Comparison of ENCODE assay signal across 10 cellular contexts in the genomic region with DNA sequence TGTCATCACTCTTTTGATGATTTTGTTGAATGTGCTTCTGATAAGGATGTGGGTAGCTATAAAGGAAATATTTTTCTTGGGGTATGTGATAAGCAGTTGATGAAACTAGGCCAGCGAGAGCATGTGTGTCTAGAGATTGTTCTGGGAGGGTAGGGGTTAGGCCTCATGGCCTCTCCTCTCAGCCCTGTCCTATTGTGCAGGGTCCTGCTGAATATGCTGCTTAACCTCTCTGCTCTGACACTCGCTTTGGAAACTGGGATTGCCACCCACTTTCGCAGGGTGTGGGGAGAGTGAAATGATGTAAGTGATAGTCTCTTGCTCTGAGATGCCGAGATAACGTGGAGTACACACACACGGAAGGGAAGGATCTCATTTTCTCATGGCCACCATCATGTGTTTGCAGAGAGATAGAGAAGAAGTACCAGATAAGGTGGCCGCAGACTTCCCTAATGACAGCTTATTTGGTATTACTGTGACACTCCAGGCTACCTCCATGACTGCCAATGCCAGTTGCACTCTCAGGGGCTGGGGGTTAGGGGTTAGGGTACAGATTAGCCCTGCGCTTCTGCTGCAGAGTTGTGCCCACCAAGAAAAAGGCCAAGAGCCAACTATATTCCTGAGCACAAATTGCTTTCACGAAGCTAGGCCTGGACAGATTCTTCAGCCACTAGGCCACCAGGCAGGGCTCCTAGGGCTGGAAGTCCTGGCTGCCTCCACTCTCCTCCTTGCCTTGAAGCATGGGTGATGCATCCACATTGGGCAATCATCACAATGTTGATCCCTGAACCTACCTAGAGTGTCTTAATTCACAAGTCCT. TPM values are rescaled to one million over a fixed set of nuclear protein-coding genes. Genes with fewer than 3 reads are reported as not detected.
DNase-seq lines count a peak whose midpoint lies in the region; ATAC-seq lines count a peak whose summit lies in the region.
"Had no signal": no experiment of that assay in that cellular context is flagged by ENCODE, and none has a peak within 500 bp of the region (broad histone marks: within the 10 kb centered on the region; RNA-seq: fewer than 3 reads in every experiment).

No MANE protein-coding gene starts in this region.

- peak; percentile 52 to 62 for ATAC-seq in CD4-positive, CD25-positive, alpha-beta regulatory T cell (ENCODE audit: low read depth in 2 of 2)
- ATAC-seq in T-cell (replicated peaks in 1 of 4) (peak; percentile 61 to 76 (median 66)), HG03095 (IDR thresholded peaks at IDR 0.05; ENCODE audit: unreplicated experiment) (no peak), GM21367 (IDR thresholded peaks at IDR 0.05; ENCODE audit: unreplicated experiment) (no peak), GM19023 (IDR thresholded peaks at IDR 0.05; ENCODE audit: unreplicated experiment) (no peak)
- peak; percentile 16 to 40 for ATAC-seq in activated naive CD4-positive, alpha-beta T cell treated with anti-CD3 and anti-CD28 coated beads, Interleukin-2, amount 50 U/mL, for 72 hours
- ATAC-seq in naive thymus-derived CD4-positive, alpha-beta T cell = peak; percentile 84
- ATAC-seq: body of pancreas had no signal

- H3K27ac Mint-ChIP-seq in CD4-positive, CD25-positive, alpha-beta regulatory T cell = peak overlapping the region; percentile 90 to 99 (median 96)
- peak overlapping the region; percentile 95 to 98 for H3K27ac Mint-ChIP-seq in T-cell
- H3K27ac Mint-ChIP-seq in activated naive CD4-positive, alpha-beta T cell treated with anti-CD3 and anti-CD28 coated beads, Interleukin-2, amount 50 U/mL, for 72 hours = peak overlapping the region; percentile 90 to 97
- peak overlapping the region; percentile 84 to 99 (median 95) for H3K27ac Mint-ChIP-seq in naive thymus-derived CD4-positive, alpha-beta T cell

- CTCF ChIA-PET in T-cell (lab: Charles Lee) = interaction anchor here in 1 of 2 donors (0.6 to 1.9 kb wide), 10 partner anchors 8 to 342 kb away, joined by 3 to 6 read pairs (median 4); a partner anchor contains a TSS
- CTCF ChIA-PET in naive thymus-derived CD4-positive, alpha-beta T cell (lab: Charles Lee) = interaction anchor here (0.7 to 1.9 kb wide), 8 partner anchors 10 to 81 kb away, joined by 3 to 6 read pairs (median 4); no protein-coding TSS in a partner anchor

- peak overlapping the region; percentile 79 to 92 (median 90) for H3K4me3 Mint-ChIP-seq in CD4-positive, CD25-positive, alpha-beta regulatory T cell
- peak overlapping the region; percentile 57 to 89 (median 59) for H3K4me3 Mint-ChIP-seq in T-cell
- peak overlapping the region; percentile 60 to 99 (median 84) for H3K4me3 Mint-ChIP-seq in naive thymus-derived CD4-positive, alpha-beta T cell

- intact Hi-C loops in naive thymus-derived CD4-positive, alpha-beta T cell (cut with micrococcal nuclease) = loop anchor here (1.0 to 5.0 kb wide), 9 partner anchors 8 to 343 kb away; a partner anchor contains a TSS

- peak overlapping the region; percentile 85 for H3K27ac ChIP-seq in CD4-positive, CD25-positive, alpha-beta regulatory T cell (ENCODE audit: insufficient read depth, low read length, poor library complexity, severe bottlenecking)
- H3K27ac ChIP-seq in naive thymus-derived CD4-positive, alpha-beta T cell (ENCODE audit: low read depth, low read length) = peak overlapping the region; percentile 78
- H3K27ac ChIP-seq: body of pancreas, SJSA1 had no signal

- H3K4me1 ChIP-seq in CD4-positive, CD25-positive, alpha-beta regulatory T cell (ENCODE audit: control insufficient read depth, insufficient read depth, low read length, poor library complexity, severe bottlenecking) = peaks cover 90% of the 10 kb centered on the region
- H3K4me1 ChIP-seq in naive thymus-derived CD4-positive, alpha-beta T cell (ENCODE audit: control insufficient read depth in 2 of 2, insufficient read depth in 2 of 2, low read length in 2 of 2) = peaks cover 71 to 95% of the 10 kb centered on the region in 2 donors

- H3K36me3 Mint-ChIP-seq in CD4-positive, CD25-positive, alpha-beta regulatory T cell = peaks cover 11% of the 10 kb centered on the region
- H3K36me3 Mint-ChIP-seq in T-cell = peaks cover 2% of the 10 kb centered on the region
- peaks cover 0 to 23% of the 10 kb centered on the region in 2 donors for H3K36me3 Mint-ChIP-seq in activated naive CD4-positive, alpha-beta T cell treated with anti-CD3 and anti-CD28 coated beads, Interleukin-2, amount 50 U/mL, for 72 hours
- peaks cover 0 to 44% (median 0%) of the 10 kb centered on the region in 5 donors for H3K36me3 Mint-ChIP-seq in naive thymus-derived CD4-positive, alpha-beta T cell

- peak; percentile 24 to 78 (median 72) for DNase-seq in CD4-positive, CD25-positive, alpha-beta regulatory T cell
- DNase-seq in T-cell (peak in 32 of 34 experiments; percentile 19 to 72 (median 48)), DMS114 treated with DMSO at 0.1 percent for 48 hours (lab: John Stamatoyannopoulos, UW; ENCODE audit: unreplicated experiment) (no peak)
- no peak for DNase-seq in activated naive CD4-positive, alpha-beta T cell treated with anti-CD3 and anti-CD28 coated beads, Interleukin-2, amount 50 U/mL, for 72 hours (ENCODE audit: low spot score in 2 of 2)
- DNase-seq in naive thymus-derived CD4-positive, alpha-beta T cell = peak in 8 of 9 donors; percentile 27 to 80 (median 74)
- DNase-seq: body of pancreas had no signal

- POLR2A ChIA-PET in T-cell (lab: Charles Lee) = interaction anchor here (0.5 to 1.0 kb wide), 12 partner anchors 9 to 52 kb away, joined by 3 to 5 read pairs (median 4); no protein-coding TSS in a partner anchor
- POLR2A ChIA-PET in naive thymus-derived CD4-positive, alpha-beta T cell (lab: Charles Lee) = interaction anchor here (0.7 to 5.4 kb wide), 27 partner anchors 8 to 343 kb away, joined by 3 to 35 read pairs (median 5); a partner anchor contains a TSS

- H3K9me3 Mint-ChIP-seq in CD4-positive, CD25-positive, alpha-beta regulatory T cell = no peaks in the 10 kb centered on the region
- no peaks in the 10 kb centered on the region for H3K9me3 Mint-ChIP-seq in T-cell
- H3K9me3 Mint-ChIP-seq in activated naive CD4-positive, alpha-beta T cell treated with anti-CD3 and anti-CD28 coated beads, Interleukin-2, amount 50 U/mL, for 72 hours = no peaks in the 10 kb centered on the region
- peaks cover 0 to 3% (median 0%) of the 10 kb centered on the region in 11 donors for H3K9me3 Mint-ChIP-seq in naive thymus-derived CD4-positive, alpha-beta T cell

- H3K27me3 ChIP-seq in CD4-positive, CD25-positive, alpha-beta regulatory T cell (ENCODE audit: control insufficient read depth, insufficient read depth, low read length) = no peaks in the 10 kb centered on the region
- H3K27me3 ChIP-seq in naive thymus-derived CD4-positive, alpha-beta T cell (ENCODE audit: control insufficient read depth in 2 of 2, insufficient read depth in 2 of 2, low read length in 2 of 2) = no peaks in the 10 kb centered on the region
- H3K27me3 ChIP-seq: body of pancreas, SJSA1 had no signal

- H3K36me3 ChIP-seq in CD4-positive, CD25-positive, alpha-beta regulatory T cell (ENCODE audit: control insufficient read depth, insufficient read depth, low read length) = no peaks in the 10 kb centered on the region
- H3K36me3 ChIP-seq in naive thymus-derived CD4-positive, alpha-beta T cell (ENCODE audit: control insufficient read depth in 2 of 3, insufficient read depth in 3 of 3, low read length in 3 of 3) = no peaks in the 10 kb centered on the region
- H3K36me3 ChIP-seq: SJSA1 had no signal

- H3K27me3 Mint-ChIP-seq in CD4-positive, CD25-positive, alpha-beta regulatory T cell = no peaks in the 10 kb centered on the region
- H3K27me3 Mint-ChIP-seq in T-cell = no peaks in the 10 kb centered on the region
- no peaks in the 10 kb centered on the region for H3K27me3 Mint-ChIP-seq in naive thymus-derived CD4-positive, alpha-beta T cell

- no peaks in the 10 kb centered on the region for H3K9me3 ChIP-seq in CD4-positive, CD25-positive, alpha-beta regulatory T cell (ENCODE audit: control insufficient read depth in 2 of 2, low read length in 2 of 2)
- no peaks in the 10 kb centered on the region for H3K9me3 ChIP-seq in naive thymus-derived CD4-positive, alpha-beta T cell (ENCODE audit: control insufficient read depth in 2 of 3, low read length in 3 of 3)
- H3K9me3 ChIP-seq: body of pancreas, SJSA1 had no signal

- H3K4me1 Mint-ChIP-seq in CD4-positive, CD25-positive, alpha-beta regulatory T cell = peaks cover 49 to 94% (median 75%) of the 10 kb centered on the region in 4 donors
- H3K4me1 Mint-ChIP-seq in T-cell = peaks cover 92 to 98% (median 98%) of the 10 kb centered on the region in 3 donors
- peaks cover 70 to 97% (median 88%) of the 10 kb centered on the region in 7 donors for H3K4me1 Mint-ChIP-seq in naive thymus-derived CD4-positive, alpha-beta T cell

- H3K4me3 ChIP-seq in CD4-positive, CD25-positive, alpha-beta regulatory T cell (ENCODE audit: low read depth, low read length) = peak overlapping the region; percentile 87
- peak overlapping the region; percentile 8 for H3K4me3 ChIP-seq in naive thymus-derived CD4-positive, alpha-beta T cell (ENCODE audit: low read length)
- H3K4me3 ChIP-seq: body of pancreas, SJSA1 had no signal

RNA-seq across cellular contexts. Expression of a gene that starts 25.2 kb away (rescaled TPM):
- 120 TPM for total RNA-seq in CD4-positive, CD25-positive, alpha-beta regulatory T cell
- polyA plus RNA-seq in CD4-positive, CD25-positive, alpha-beta regulatory T cell = 100 to 1,000 TPM; 183 to 244 (median 202) TPM
- total RNA-seq in T-cell = 100 to 1,000 TPM; 128 to 145 (median 135) TPM
- total RNA-seq in activated naive CD4-positive, alpha-beta T cell treated with anti-CD3 and anti-CD28 coated beads, Interleukin-2, amount 50 U/mL, for 72 hours = 100 to 1,000 TPM; 110 to 146 TPM
- total RNA-seq in naive thymus-derived CD4-positive, alpha-beta T cell = 100 to 1,000 TPM; 102 to 162 (median 130) TPM
- 100 to 1,000 TPM; 261 to 285 TPM for polyA plus RNA-seq in naive thymus-derived CD4-positive, alpha-beta T cell

Comparison
In these comparisons a context has a peak if more than half of its experiments do, and no peak if none do; other contexts are left out.
1. ATAC-seq: peak in CD4-positive, CD25-positive, alpha-beta regulatory T cell (2 of 2), T-cell (4 of 4), activated naive CD4-positive, alpha-beta T cell treated with anti-CD3 and anti-CD28 coated beads, Interleukin-2, amount 50 U/mL, for 72 hours (2 of 2) and naive thymus-derived CD4-positive, alpha-beta T cell (single experiment); none in HG03095 (single experiment), GM21367 (single experiment) and GM19023 (single experiment).
2. DNase-seq: peak in CD4-positive, CD25-positive, alpha-beta regulatory T cell (3 of 3), T-cell (32 of 34) and naive thymus-derived CD4-positive, alpha-beta T cell (8 of 9); none in activated naive CD4-positive, alpha-beta T cell treated with anti-CD3 and anti-CD28 coated beads, Interleukin-2, amount 50 U/mL, for 72 hours (0 of 2) and DMS114 treated with DMSO at 0.1 percent for 48 hours (single experiment).
3. Peak in every context shown above with its lines, with median percentiles within 50 percentile points of each other: H3K27ac Mint-ChIP-seq and H3K4me3 Mint-ChIP-seq.